Comparison of ENCODE assay signal across 1 cellular context in the genomic region with DNA sequence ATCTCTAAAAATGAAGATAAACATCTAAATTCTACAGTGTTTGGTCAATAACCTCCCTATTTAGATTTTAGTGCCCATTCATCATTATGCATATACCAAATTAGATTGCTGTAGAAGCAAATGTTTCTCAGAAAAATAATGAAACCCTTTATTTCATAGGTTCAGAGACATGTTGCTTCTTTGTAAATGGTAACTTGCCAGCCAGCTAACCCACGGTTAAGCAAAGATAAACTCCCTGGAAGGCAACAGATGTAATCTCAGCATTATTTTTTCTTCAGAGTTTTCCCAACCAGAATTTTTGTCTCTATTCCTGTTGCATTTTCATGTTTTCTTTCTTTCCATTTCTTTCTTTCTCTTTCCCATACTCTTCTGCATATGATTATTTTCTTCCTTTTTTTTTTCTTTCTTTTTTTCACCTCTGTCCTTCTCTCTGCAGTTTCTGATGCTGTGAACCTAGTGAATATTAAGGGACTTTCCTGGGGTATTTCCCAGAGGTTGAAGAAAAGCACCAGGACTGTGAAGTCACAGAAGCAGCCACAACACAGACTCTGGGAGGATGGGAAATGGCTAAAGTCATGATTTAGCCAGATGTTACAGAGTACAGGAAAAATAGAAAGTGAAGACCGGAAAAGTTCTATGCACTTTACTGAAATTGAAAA.
A peak's percentile ranks its signal among the peaks of the same experiment; 100 is the strongest.
TF ChIP-seq lines count a peak whose summit lies in the region.

No MANE protein-coding gene starts in this region.

TF ChIP-seq in GM12878, 131 proteins besides CTCF, POLR2A, EP300 and RAD21 (continued from another document):
- TF ChIP-seq BCL3 (IDR thresholded peaks at IDR 0.05; ENCODE audit: borderline replicate concordance, insufficient read depth, low read depth, low read length, poor library complexity, severe bottlenecking) = peak; percentile 29
- TF ChIP-seq, protein P1, sequence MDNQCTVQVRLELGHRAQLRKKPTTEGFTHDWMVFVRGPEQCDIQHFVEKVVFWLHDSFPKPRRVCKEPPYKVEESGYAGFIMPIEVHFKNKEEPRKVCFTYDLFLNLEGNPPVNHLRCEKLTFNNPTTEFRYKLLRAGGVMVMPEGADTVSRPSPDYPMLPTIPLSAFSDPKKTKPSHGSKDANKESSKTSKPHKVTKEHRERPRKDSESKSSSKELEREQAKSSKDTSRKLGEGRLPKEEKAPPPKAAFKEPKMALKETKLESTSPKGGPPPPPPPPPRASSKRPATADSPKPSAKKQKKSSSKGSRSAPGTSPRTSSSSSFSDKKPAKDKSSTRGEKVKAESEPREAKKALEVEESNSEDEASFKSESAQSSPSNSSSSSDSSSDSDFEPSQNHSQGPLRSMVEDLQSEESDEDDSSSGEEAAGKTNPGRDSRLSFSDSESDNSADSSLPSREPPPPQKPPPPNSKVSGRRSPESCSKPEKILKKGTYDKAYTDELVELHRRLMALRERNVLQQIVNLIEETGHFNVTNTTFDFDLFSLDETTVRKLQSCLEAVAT (IDR thresholded peaks at IDR 0.05) = peak; percentile 47; the same call in 1 of the 2 replicates
- no peak for TF ChIP-seq SUPT20H (IDR thresholded peaks at IDR 0.05; ENCODE audit: borderline replicate concordance, control insufficient read depth, low read depth, low read length)
- TF ChIP-seq, protein P2, sequence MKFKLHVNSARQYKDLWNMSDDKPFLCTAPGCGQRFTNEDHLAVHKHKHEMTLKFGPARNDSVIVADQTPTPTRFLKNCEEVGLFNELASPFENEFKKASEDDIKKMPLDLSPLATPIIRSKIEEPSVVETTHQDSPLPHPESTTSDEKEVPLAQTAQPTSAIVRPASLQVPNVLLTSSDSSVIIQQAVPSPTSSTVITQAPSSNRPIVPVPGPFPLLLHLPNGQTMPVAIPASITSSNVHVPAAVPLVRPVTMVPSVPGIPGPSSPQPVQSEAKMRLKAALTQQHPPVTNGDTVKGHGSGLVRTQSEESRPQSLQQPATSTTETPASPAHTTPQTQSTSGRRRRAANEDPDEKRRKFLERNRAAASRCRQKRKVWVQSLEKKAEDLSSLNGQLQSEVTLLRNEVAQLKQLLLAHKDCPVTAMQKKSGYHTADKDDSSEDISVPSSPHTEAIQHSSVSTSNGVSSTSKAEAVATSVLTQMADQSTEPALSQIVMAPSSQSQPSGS (IDR thresholded peaks at IDR 0.05; ENCODE audit: low read length) = peak; percentile 67
- peak; percentile 57 for TF ChIP-seq IKZF1 (conservative IDR thresholded peaks at IDR 0.05)
- no peak for TF ChIP-seq BACH1 (IDR thresholded peaks at IDR 0.05; ENCODE audit: borderline replicate concordance)
- TF ChIP-seq SREBF1 (IDR thresholded peaks at IDR 0.05; ENCODE audit: low read length) = no peak
- peak; percentile 78 for TF ChIP-seq NBN (IDR thresholded peaks at IDR 0.05)
- TF ChIP-seq CREM (IDR thresholded peaks at IDR 0.05; ENCODE audit: low read depth) = peak; percentile 46; the same call in 1 of the 2 replicates
- TF ChIP-seq NR2F1 (conservative IDR thresholded peaks at IDR 0.05) = no peak
- TF ChIP-seq, protein P3, sequence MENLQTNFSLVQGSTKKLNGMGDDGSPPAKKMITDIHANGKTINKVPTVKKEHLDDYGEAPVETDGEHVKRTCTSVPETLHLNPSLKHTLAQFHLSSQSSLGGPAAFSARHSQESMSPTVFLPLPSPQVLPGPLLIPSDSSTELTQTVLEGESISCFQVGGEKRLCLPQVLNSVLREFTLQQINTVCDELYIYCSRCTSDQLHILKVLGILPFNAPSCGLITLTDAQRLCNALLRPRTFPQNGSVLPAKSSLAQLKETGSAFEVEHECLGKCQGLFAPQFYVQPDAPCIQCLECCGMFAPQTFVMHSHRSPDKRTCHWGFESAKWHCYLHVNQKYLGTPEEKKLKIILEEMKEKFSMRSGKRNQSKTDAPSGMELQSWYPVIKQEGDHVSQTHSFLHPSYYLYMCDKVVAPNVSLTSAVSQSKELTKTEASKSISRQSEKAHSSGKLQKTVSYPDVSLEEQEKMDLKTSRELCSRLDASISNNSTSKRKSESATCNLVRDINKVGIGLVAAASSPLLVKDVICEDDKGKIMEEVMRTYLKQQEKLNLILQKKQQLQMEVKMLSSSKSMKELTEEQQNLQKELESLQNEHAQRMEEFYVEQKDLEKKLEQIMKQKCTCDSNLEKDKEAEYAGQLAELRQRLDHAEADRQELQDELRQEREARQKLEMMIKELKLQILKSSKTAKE (IDR thresholded peaks at IDR 0.05; ENCODE audit: low read depth, poor library complexity, severe bottlenecking) = peak; percentile 38
- TF ChIP-seq IKZF2 (IDR thresholded peaks at IDR 0.05) = peak; percentile 75 to 81
- peak; percentile 51 for TF ChIP-seq ATF7 (IDR thresholded peaks at IDR 0.05; ENCODE audit: low read depth)
- TF ChIP-seq RELB (IDR thresholded peaks at IDR 0.05; ENCODE audit: low read depth) = peak; percentile 99
- TF ChIP-seq KLF5 (IDR thresholded peaks at IDR 0.05; ENCODE audit: partially characterized antibody) = no peak
- TF ChIP-seq RUNX3 (IDR thresholded peaks at IDR 0.05; ENCODE audit: low read length) = peak; percentile 79
- peak; percentile 79 for TF ChIP-seq ZNF384 (IDR thresholded peaks at IDR 0.05; ENCODE audit: borderline replicate concordance, low read depth, low read length)
- peak; percentile 54; the same call in 1 of the 2 replicates for TF ChIP-seq CREB1 (IDR thresholded peaks at IDR 0.05; ENCODE audit: low read depth)
- 0 out of 2 replicates have a peak, but pooled peaks have one; percentile 11 for TF ChIP-seq PML (IDR thresholded peaks at IDR 0.05; ENCODE audit: low read length)
TF ChIP-seq in GM12878: peak in this region for 24.
